ENCODE assay signal across 1 cellular context in genomic region chr2:201008000-201008829, GRCh38.
TF ChIP-seq lines count a peak whose summit lies in the region.

No MANE protein-coding gene starts in this region.

TF ChIP-seq in HepG2, 621 proteins besides CTCF, POLR2A, EP300 and RAD21 (continued from another document and continues in another):
- peak; percentile 77; the same call in 1 of the 2 replicates for TF ChIP-seq IKZF5 (CRISPR knock-in tag; IDR thresholded peaks at IDR 0.05)
- no peak for TF ChIP-seq RFXAP (CRISPR knock-in tag; IDR thresholded peaks at IDR 0.05; ENCODE audit: borderline replicate concordance)
- no peak for TF ChIP-seq MATR3 (CRISPR knock-in tag; IDR thresholded peaks at IDR 0.05)
- no peak for TF ChIP-seq RFX5 (IDR thresholded peaks at IDR 0.05; ENCODE audit: low read depth, low read length)
- peak; percentile 95 for TF ChIP-seq HNF1A (IDR thresholded peaks at IDR 0.05; ENCODE audit: low read depth)
- peak; percentile 96 for TF ChIP-seq HNF1A (CRISPR knock-in tag; IDR thresholded peaks at IDR 0.05; ENCODE audit: borderline replicate concordance)
- peak; percentile 92 for TF ChIP-seq PITX1 (CRISPR knock-in tag; IDR thresholded peaks at IDR 0.05)
- no peak for TF ChIP-seq LRRFIP1 (CRISPR knock-in tag; conservative IDR thresholded peaks at IDR 0.05)
- no peak for TF ChIP-seq REPIN1 (CRISPR knock-in tag; IDR thresholded peaks at IDR 0.05; ENCODE audit: borderline replicate concordance, low read depth)
- TF ChIP-seq NCOA2 (CRISPR knock-in tag; IDR thresholded peaks at IDR 0.05): peak; percentile 72
- peak; percentile 20; the same call in 1 of the 2 replicates for TF ChIP-seq PATZ1 (CRISPR knock-in tag; IDR thresholded peaks at IDR 0.05)
- TF ChIP-seq GTF3A (CRISPR knock-in tag; conservative IDR thresholded peaks at IDR 0.05): no peak
- TF ChIP-seq PBX3 (CRISPR knock-in tag; IDR thresholded peaks at IDR 0.05; ENCODE audit: borderline replicate concordance): no peak
- TF ChIP-seq ISX (CRISPR knock-in tag; conservative IDR thresholded peaks at IDR 0.05): no peak
- TF ChIP-seq ZNF136 (CRISPR knock-in tag; IDR thresholded peaks at IDR 0.05; ENCODE audit: low read depth): 0 out of 2 replicates have a peak, but pooled peaks have one; percentile 30
- TF ChIP-seq GATAD2A (CRISPR knock-in tag; IDR thresholded peaks at IDR 0.05): peak; percentile 95
- TF ChIP-seq MTA1 (CRISPR knock-in tag; IDR thresholded peaks at IDR 0.05; ENCODE audit: borderline replicate concordance): no peak
- TF ChIP-seq ZNF12 (CRISPR knock-in tag; IDR thresholded peaks at IDR 0.05): no peak; the same call in 1 of the 2 replicates
- TF ChIP-seq HINFP (CRISPR knock-in tag; IDR thresholded peaks at IDR 0.05; ENCODE audit: low read depth): 0 out of 2 replicates have a peak, but pooled peaks have one; percentile 41
- TF ChIP-seq BATF2 (CRISPR knock-in tag; IDR thresholded peaks at IDR 0.05): no peak
- peak; percentile 72 for TF ChIP-seq ZEB1 (IDR thresholded peaks at IDR 0.05; ENCODE audit: insufficient replicate concordance, low read depth)
- no peak for TF ChIP-seq HMGA1 (CRISPR knock-in tag; conservative IDR thresholded peaks at IDR 0.05)
- TF ChIP-seq SKIL (CRISPR knock-in tag; IDR thresholded peaks at IDR 0.05; ENCODE audit: borderline replicate concordance): no peak
- TF ChIP-seq ZMYM4 (CRISPR knock-in tag; IDR thresholded peaks at IDR 0.05): peak; percentile 71
- no peak for TF ChIP-seq ETV6 (CRISPR knock-in tag; conservative IDR thresholded peaks at IDR 0.05)
- no peak for TF ChIP-seq TERF1 (CRISPR knock-in tag; IDR thresholded peaks at IDR 0.05)
- no peak for TF ChIP-seq ZNF607 (CRISPR knock-in tag; IDR thresholded peaks at IDR 0.05; ENCODE audit: borderline replicate concordance)
- TF ChIP-seq GRHL1 (CRISPR knock-in tag; conservative IDR thresholded peaks at IDR 0.05): no peak
- TF ChIP-seq ZBTB43 (CRISPR knock-in tag; conservative IDR thresholded peaks at IDR 0.05): no peak
- 0 out of 2 replicates have a peak, but pooled peaks have one; percentile 29 for TF ChIP-seq ZNF556 (CRISPR knock-in tag; IDR thresholded peaks at IDR 0.05; ENCODE audit: borderline replicate concordance)
- TF ChIP-seq BRF2 (CRISPR knock-in tag; IDR thresholded peaks at IDR 0.05): no peak
